7 cellular contexts compared by ENCODE assay signal in genomic region chr15:51759557-51760070, GRCh38. TPM values are rescaled to one million over a fixed set of nuclear protein-coding genes. Genes with fewer than 3 reads are reported as not detected.
DNase-seq lines count a peak whose midpoint lies in the region; ATAC-seq and TF ChIP-seq lines count a peak whose summit lies in the region.

No MANE protein-coding gene starts in this region.

- H3K27me3 Mint-ChIP-seq in activated T-cell treated with anti-CD3 and anti-CD28 coated beads, Interleukin-2, amount 50 U/mL, for 4 hours (ENCODE audit: low read depth), result no peaks in the 10 kb centered on the region

- peak overlapping the region; percentile 4 for H3K27ac ChIP-seq in rectal smooth muscle tissue (ENCODE audit: low read depth, low read length)

- no peak overlapping the region for H3K9ac ChIP-seq in rectal smooth muscle tissue (ENCODE audit: low read length)

- H3K4me3 Mint-ChIP-seq in activated T-cell treated with anti-CD3 and anti-CD28 coated beads, Interleukin-2, amount 50 U/mL, for 4 hours, result no peak overlapping the region

- H3K36me3 Mint-ChIP-seq in activated T-cell treated with anti-CD3 and anti-CD28 coated beads, Interleukin-2, amount 50 U/mL, for 4 hours (ENCODE audit: insufficient read depth), result peaks cover 3% of the 10 kb centered on the region

- H3K4me1 ChIP-seq in rectal smooth muscle tissue (ENCODE audit: control insufficient read depth, insufficient read depth, low read length), result peaks cover 18% of the 10 kb centered on the region

- no peak for ATAC-seq in activated T-cell treated with anti-CD3 and anti-CD28 coated beads, Interleukin-2, amount 50 U/mL, for 4 hours
- no peak for ATAC-seq in GM21423 (IDR thresholded peaks at IDR 0.05; ENCODE audit: unreplicated experiment)

- H3K4me3 ChIP-seq in GM12865 (ENCODE audit: low read depth, low read length) (no peak overlapping the region), rectal smooth muscle tissue (ENCODE audit: low read length) (no peak overlapping the region)

- DNase-seq in GM12865 (ENCODE audit: low read depth) (peak; percentile 33), NCI-H2029 treated with DMSO at 0.1 percent for 48 hours (lab: John Stamatoyannopoulos, UW) (peak; percentile 20), dermis blood vessel endothelial cell (peak; percentile 5), 8988T (no peak)
- no peak for DNase-seq in activated T-cell treated with anti-CD3 and anti-CD28 coated beads, Interleukin-2, amount 50 U/mL, for 4 hours

- H3K9me3 Mint-ChIP-seq in activated T-cell treated with anti-CD3 and anti-CD28 coated beads, Interleukin-2, amount 50 U/mL, for 4 hours, result no peaks in the 10 kb centered on the region

- no peaks in the 10 kb centered on the region for H3K27me3 ChIP-seq in rectal smooth muscle tissue (ENCODE audit: control insufficient read depth, insufficient read depth, low read length)

- TF ChIP-seq CTCF in GM12865 (IDR thresholded peaks at IDR 0.05; ENCODE audit: insufficient read depth, low read depth, low read length, missing control alignments), result peak; percentile 50

- no peaks in the 10 kb centered on the region for H3K36me3 ChIP-seq in rectal smooth muscle tissue (ENCODE audit: control insufficient read depth, insufficient read depth, low read length)

- peaks cover 1% of the 10 kb centered on the region for H3K4me1 Mint-ChIP-seq in activated T-cell treated with anti-CD3 and anti-CD28 coated beads, Interleukin-2, amount 50 U/mL, for 4 hours (ENCODE audit: low read depth)

RNA-seq across cellular contexts. Expression of gene TMOD2, which starts 8.2 kb away (rescaled TPM):
- total RNA-seq in dermis blood vessel endothelial cell, result 22.3 and 32.8 TPM in 2 replicates
- total RNA-seq in activated T-cell treated with anti-CD3 and anti-CD28 coated beads, Interleukin-2, amount 50 U/mL, for 4 hours, result 1 to 10 TPM; 3.7 to 3.9 (median 3.8) TPM

RNA-seq across cellular contexts. Expression of gene LYSMD2, which starts 22.2 kb away (rescaled TPM):
- 24.2 and 33.4 TPM in 2 replicates for total RNA-seq in dermis blood vessel endothelial cell
- 10 to 100 TPM; 16.3 to 23.5 (median 22.4) TPM for total RNA-seq in activated T-cell treated with anti-CD3 and anti-CD28 coated beads, Interleukin-2, amount 50 U/mL, for 4 hours

Comparison
In these comparisons a context has a peak if more than half of its experiments do, and no peak if none do; other contexts are left out.
1. DNase-seq: peak in GM12865 (single experiment), NCI-H2029 treated with DMSO at 0.1 percent for 48 hours (single experiment) and dermis blood vessel endothelial cell (single experiment); none in 8988T (single experiment) and activated T-cell treated with anti-CD3 and anti-CD28 coated beads, Interleukin-2, amount 50 U/mL, for 4 hours (single experiment).